ENCODE assay signal across 21 cellular contexts in the genomic region with DNA sequence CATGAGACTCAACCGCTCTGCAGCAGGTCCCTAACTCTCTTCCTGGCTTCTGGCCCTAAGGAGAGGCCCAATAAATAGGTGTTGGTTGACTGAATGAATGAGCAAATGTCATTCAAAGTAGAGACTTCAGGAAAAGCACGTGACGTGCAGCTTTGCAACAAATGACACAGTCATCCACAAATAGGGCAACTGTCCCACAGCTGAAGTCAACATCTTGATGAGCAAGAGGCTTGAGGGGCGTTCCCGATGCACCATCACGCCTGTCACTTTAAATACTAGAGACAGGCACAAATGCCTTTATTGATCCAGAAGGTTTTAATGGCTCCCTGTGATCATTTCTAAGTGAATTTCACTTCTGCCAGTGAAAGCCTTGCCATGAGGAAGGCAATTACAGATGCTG. TPM values are rescaled to one million over a fixed set of nuclear protein-coding genes. Genes with fewer than 3 reads are reported as not detected.
DNase-seq lines count a peak whose midpoint lies in the region; ATAC-seq and TF ChIP-seq lines count a peak whose summit lies in the region.
"Had no signal": no experiment of that assay in that cellular context is flagged by ENCODE, and none has a peak within 500 bp of the region (broad histone marks: within the 10 kb centered on the region; RNA-seq: fewer than 3 reads in every experiment).

No MANE protein-coding gene starts in this region.

- WGBS in heart left ventricle, 4 donors = 75 to 94% (median 82%) methylated on average over 6 of the region's 6 CpGs

- TF ChIP-seq POLR2A in heart left ventricle (IDR thresholded peaks at IDR 0.05) = no peak

- TF ChIP-seq CTCF in heart left ventricle (IDR thresholded peaks at IDR 0.05) (no peak), mucosa of descending colon (IDR thresholded peaks at IDR 0.05) (no peak)

- H3K27me3 ChIP-seq in heart left ventricle = no peaks in the 10 kb centered on the region
- no peaks in the 10 kb centered on the region for H3K27me3 ChIP-seq in subcutaneous abdominal adipose tissue (ENCODE audit: control insufficient read depth in 5 of 5, insufficient read depth in 4 of 5, low read length in 5 of 5)
- H3K27me3 ChIP-seq: BE2C had no signal

- H3K4me3 ChIP-seq in heart left ventricle = no peak overlapping the region
- no peak overlapping the region for H3K4me3 ChIP-seq in subcutaneous abdominal adipose tissue (ENCODE audit: low read depth in 1 of 5, low read length in 5 of 5)
- no peak overlapping the region for H3K4me3 ChIP-seq in mucosa of descending colon
- H3K4me3 ChIP-seq: GM12878, GM23338 had no signal

- H3K4me1 ChIP-seq in heart left ventricle (peaks cover 11 to 86% (median 59%) of the 10 kb centered on the region in 12 donors), subcutaneous abdominal adipose tissue (ENCODE audit: control insufficient read depth in 5 of 5, insufficient read depth in 5 of 5, low read length in 5 of 5) (peaks cover 23 to 86% (median 79%) of the 10 kb centered on the region in 5 donors), mucosa of descending colon (ENCODE audit: low read depth) (no peaks in the 10 kb centered on the region)
- H3K4me1 ChIP-seq: BE2C, Caco-2 had no signal

- H3K9me3 Mint-ChIP-seq in activated naive CD4-positive, alpha-beta T cell treated with anti-CD3 and anti-CD28 coated beads, Interleukin-2, amount 50 U/mL, for 72 hours = no peaks in the 10 kb centered on the region
- H3K9me3 Mint-ChIP-seq: CD4-positive, alpha-beta T cell; GM23338 had no signal

- H3K36me3 Mint-ChIP-seq in activated naive CD4-positive, alpha-beta T cell treated with anti-CD3 and anti-CD28 coated beads, Interleukin-2, amount 50 U/mL, for 72 hours = no peaks in the 10 kb centered on the region

- H3K9me3 ChIP-seq in heart left ventricle (no peaks in the 10 kb centered on the region), subcutaneous abdominal adipose tissue (ENCODE audit: control insufficient read depth in 5 of 5, low read length in 5 of 5) (no peaks in the 10 kb centered on the region), mucosa of descending colon (no peaks in the 10 kb centered on the region)
- H3K9me3 ChIP-seq: BE2C, Caco-2 had no signal

- H3K36me3 ChIP-seq in heart left ventricle (peaks cover 0 to 76% (median 25%) of the 10 kb centered on the region in 9 donors), subcutaneous abdominal adipose tissue (ENCODE audit: control insufficient read depth in 5 of 5, insufficient read depth in 5 of 5, low read length in 5 of 5) (peaks cover 0 to 81% (median 66%) of the 10 kb centered on the region in 5 donors), mucosa of descending colon (ENCODE audit: low read depth) (no peaks in the 10 kb centered on the region)
- H3K36me3 ChIP-seq: BE2C had no signal

- H3K9ac ChIP-seq in subcutaneous abdominal adipose tissue (ENCODE audit: low read length in 5 of 5) = no peak overlapping the region

- ATAC-seq in heart left ventricle (no peak), left cardiac atrium (no peak), GM21423 (IDR thresholded peaks at IDR 0.05; ENCODE audit: unreplicated experiment) (no peak), mucosa of descending colon (no peak)
- ATAC-seq in activated naive CD4-positive, alpha-beta T cell treated with anti-CD3 and anti-CD28 coated beads, Interleukin-2, amount 50 U/mL, for 72 hours = no peak
- ATAC-seq: GM12878, GM23338, HCT116 had no signal

- no peak overlapping the region for H3K27ac Mint-ChIP-seq in activated naive CD4-positive, alpha-beta T cell treated with anti-CD3 and anti-CD28 coated beads, Interleukin-2, amount 50 U/mL, for 72 hours
- H3K27ac Mint-ChIP-seq: CD4-positive, alpha-beta T cell; GM23338 had no signal

- intact Hi-C loops in heart left ventricle (cut with DNase I) (no loop called here), left cardiac atrium (cut with DNase I) (no loop called here), mucosa of descending colon (cut with DNase I, micrococcal nuclease) (no loop called here)

- peak in 1 of 5 donors; percentile 15 for DNase-seq in heart left ventricle
- DNase-seq in left cardiac atrium = no peak
- DNase-seq in medulla oblongata (ENCODE audit: extremely low spot score) = peak; percentile 29
- no peak for DNase-seq in activated naive CD4-positive, alpha-beta T cell treated with anti-CD3 and anti-CD28 coated beads, Interleukin-2, amount 50 U/mL, for 72 hours (ENCODE audit: low spot score in 2 of 2)
- no peak for DNase-seq in mucosa of descending colon
- DNase-seq: BE2C; Caco-2; CD4-positive, alpha-beta T cell; GDM1; KBM-7; NCI-H1417; NCI-H187; NCI-H2107; NCI-H2227 treated with DMSO at 0.1 percent for 48 hours; NCI-H524 treated with DMSO at 0.1 percent for 48 hours had no signal

- H3K27ac ChIP-seq in heart left ventricle (peak overlapping the region in 11 of 12 donors; percentile 40 to 95 (median 73)), angular gyrus (ENCODE audit: low read depth, low read length) (peak overlapping the region; percentile 37), subcutaneous abdominal adipose tissue (ENCODE audit: low read depth, low read length) (peak overlapping the region; percentile 78)

RNA-seq across cellular contexts. Expression of a gene that starts 43.6 kb away (rescaled TPM):
- total RNA-seq in heart left ventricle (10 to 100 TPM; 15.4 to 39.3 (median 30.9) TPM), left cardiac atrium (10 to 100 TPM; 21.8 to 34.2 TPM), mucosa of descending colon (10 to 100 TPM; 19.9 to 48.7 (median 33.7) TPM)
- 10 to 100 TPM; 29.3 to 35.3 TPM for polyA plus RNA-seq in heart left ventricle
- 10 to 100 TPM; 12.2 to 27.6 TPM for total RNA-seq in activated naive CD4-positive, alpha-beta T cell treated with anti-CD3 and anti-CD28 coated beads, Interleukin-2, amount 50 U/mL, for 72 hours
